8 cellular contexts compared by ENCODE assay signal in the genomic region with DNA sequence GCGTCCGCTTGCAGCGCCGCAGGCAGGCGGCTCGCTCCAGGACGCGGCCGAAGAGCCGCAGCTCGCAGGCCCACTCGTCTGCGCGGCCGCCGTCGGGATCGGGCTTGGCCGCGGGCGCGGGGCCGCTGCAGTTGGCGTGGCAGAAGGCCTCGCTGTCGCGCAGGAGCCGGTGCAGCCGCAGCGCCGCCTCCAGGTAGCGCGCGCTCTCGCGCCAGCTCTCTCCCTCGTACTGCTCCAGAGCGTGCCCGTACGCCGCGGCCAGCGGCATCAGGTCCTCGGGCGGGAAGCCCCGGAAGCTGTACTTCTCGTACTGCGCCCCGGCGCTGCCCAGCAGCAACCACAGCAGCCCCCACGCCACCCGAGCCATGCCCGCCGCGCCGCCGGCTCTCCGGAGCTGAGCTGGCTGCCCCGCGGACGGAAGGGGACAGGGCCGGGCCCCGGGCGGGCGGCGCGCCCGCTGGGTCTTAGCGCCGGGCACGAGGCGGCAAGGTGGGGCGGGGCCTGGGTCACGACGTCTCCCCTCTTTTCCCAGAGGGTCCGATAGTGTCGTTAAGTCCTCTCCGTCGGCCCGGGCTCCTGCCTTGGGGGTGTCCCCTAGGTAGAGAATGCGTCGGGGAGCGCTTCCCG. TPM values are rescaled to one million over a fixed set of nuclear protein-coding genes. Genes with fewer than 3 reads are reported as not detected.
A peak's percentile ranks its signal among the peaks of the same experiment; 100 is the strongest.
DNase-seq lines count a peak whose midpoint lies in the region; ATAC-seq and TF ChIP-seq lines count a peak whose summit lies in the region.

A gene with protein sequence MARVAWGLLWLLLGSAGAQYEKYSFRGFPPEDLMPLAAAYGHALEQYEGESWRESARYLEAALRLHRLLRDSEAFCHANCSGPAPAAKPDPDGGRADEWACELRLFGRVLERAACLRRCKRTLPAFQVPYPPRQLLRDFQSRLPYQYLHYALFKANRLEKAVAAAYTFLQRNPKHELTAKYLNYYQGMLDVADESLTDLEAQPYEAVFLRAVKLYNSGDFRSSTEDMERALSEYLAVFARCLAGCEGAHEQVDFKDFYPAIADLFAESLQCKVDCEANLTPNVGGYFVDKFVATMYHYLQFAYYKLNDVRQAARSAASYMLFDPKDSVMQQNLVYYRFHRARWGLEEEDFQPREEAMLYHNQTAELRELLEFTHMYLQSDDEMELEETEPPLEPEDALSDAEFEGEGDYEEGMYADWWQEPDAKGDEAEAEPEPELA (minus strand): TSS at position 401 of the 627 bp plus-strand sequence. CDS start 34 bp downstream, at position 367.

- DNase-seq in NCI-H524 (lab: John Stamatoyannopoulos, UW) (peak; percentile 81), dorsolateral prefrontal cortex (peak; percentile 55 to 86 (median 76)), NK-92 (lab: John Stamatoyannopoulos, UW; ENCODE audit: unreplicated experiment) (no peak)
- DNase-seq in activated CD4-positive, alpha-beta T cell treated with anti-CD3 and anti-CD28 coated beads, Interleukin-2, amount 50 U/mL, for 4 hours, result peak; percentile 61 to 62
- peak; percentile 64 to 66 for DNase-seq in stimulated activated CD4-positive, alpha-beta T cell treated with anti-CD3 and anti-CD28 coated beads, Interleukin-2, amount 100 ng/mL, for 48 hours

- TF ChIP-seq CTCF in dorsolateral prefrontal cortex (IDR thresholded peaks at IDR 0.05 in 54 of 56, conservative IDR thresholded peaks at IDR 0.05 in 2 of 56; ENCODE audit: low read depth in 1 of 56, partially characterized antibody in 56 of 56) (peak; percentile 12 to 83 (median 66)), liver (IDR thresholded peaks at IDR 0.05; ENCODE audit: low read depth, low read length, missing input control) (peak; percentile 49)

- intact Hi-C loops in dorsolateral prefrontal cortex (cut with DNase I), result loop anchor here (2.0 kb wide), 1 partner anchor 53 kb away; a partner anchor contains a TSS

- H3K27me3 ChIP-seq in dorsolateral prefrontal cortex (no peaks in the 10 kb centered on the region), liver (ENCODE audit: control insufficient read depth in 4 of 4, insufficient read depth in 4 of 4, low read length in 3 of 4) (no peaks in the 10 kb centered on the region)

- H3K4me3 ChIP-seq in GM08714 (ENCODE audit: low read length) (peak within 1 kb of the TSS; percentile 75; the same call in 1 of the 2 replicates), dorsolateral prefrontal cortex (peak within 1 kb of the TSS; percentile 61 to 89 (median 75)), liver (ENCODE audit: low read depth in 1 of 3, low read length in 3 of 3) (peak within 1 kb of the TSS; percentile 34 to 78 (median 54))

- under 1% methylated on average over 84 of the region's 84 CpGs for WGBS in liver

- TF ChIP-seq RAD21 in liver (IDR thresholded peaks at IDR 0.05), result peak; percentile 23 to 57

- H3K4me1 ChIP-seq in liver (ENCODE audit: control insufficient read depth in 4 of 4, insufficient read depth in 4 of 4, low read length in 3 of 4), result peaks cover 5 to 20% (median 10%) of the 10 kb centered on the region in 4 donors

- no peaks in the 10 kb centered on the region for H3K36me3 ChIP-seq in liver (ENCODE audit: control insufficient read depth in 4 of 4, insufficient read depth in 3 of 4, low read depth in 1 of 4, low read length in 3 of 4)

- H3K27ac ChIP-seq in dorsolateral prefrontal cortex, result peak within 1 kb of the TSS in 35 of 59 donors; percentile 3 to 87 (median 45)
- H3K27ac ChIP-seq in liver (ENCODE audit: low read depth in 1 of 2, low read length in 2 of 2), result peak within 1 kb of the TSS; percentile 15 to 31

- no peak within 1 kb of the TSS for H3K9ac ChIP-seq in liver (ENCODE audit: low read depth in 1 of 2, low read length in 2 of 2)

- H3K9me3 ChIP-seq in liver (ENCODE audit: control insufficient read depth in 4 of 4, low read length in 3 of 4), result no peaks in the 10 kb centered on the region

- ATAC-seq in HG03108 (IDR thresholded peaks at IDR 0.05; ENCODE audit: unreplicated experiment), result peak; percentile 59

TF ChIP-seq in liver, 16 proteins besides CTCF, POLR2A, EP300 and RAD21:
- TF ChIP-seq FOXA1 (IDR thresholded peaks at IDR 0.05) (no peak), GABPA (IDR thresholded peaks at IDR 0.05 in 1 of 2, conservative IDR thresholded peaks at IDR 0.05 in 1 of 2) (no peak), HNF4G (IDR thresholded peaks at IDR 0.05) (no peak), RXRA (IDR thresholded peaks at IDR 0.05) (no peak), FOXA2 (IDR thresholded peaks at IDR 0.05) (no peak), NR2F2 (IDR thresholded peaks at IDR 0.05) (no peak), JUND (IDR thresholded peaks at IDR 0.05) (no peak), TAF1 (conservative IDR thresholded peaks at IDR 0.05) (no peak), EGR1 (IDR thresholded peaks at IDR 0.05; ENCODE audit: low read depth in 2 of 2) (no peak), SP1 (IDR thresholded peaks at IDR 0.05) (no peak)
- TF ChIP-seq, protein P1, sequence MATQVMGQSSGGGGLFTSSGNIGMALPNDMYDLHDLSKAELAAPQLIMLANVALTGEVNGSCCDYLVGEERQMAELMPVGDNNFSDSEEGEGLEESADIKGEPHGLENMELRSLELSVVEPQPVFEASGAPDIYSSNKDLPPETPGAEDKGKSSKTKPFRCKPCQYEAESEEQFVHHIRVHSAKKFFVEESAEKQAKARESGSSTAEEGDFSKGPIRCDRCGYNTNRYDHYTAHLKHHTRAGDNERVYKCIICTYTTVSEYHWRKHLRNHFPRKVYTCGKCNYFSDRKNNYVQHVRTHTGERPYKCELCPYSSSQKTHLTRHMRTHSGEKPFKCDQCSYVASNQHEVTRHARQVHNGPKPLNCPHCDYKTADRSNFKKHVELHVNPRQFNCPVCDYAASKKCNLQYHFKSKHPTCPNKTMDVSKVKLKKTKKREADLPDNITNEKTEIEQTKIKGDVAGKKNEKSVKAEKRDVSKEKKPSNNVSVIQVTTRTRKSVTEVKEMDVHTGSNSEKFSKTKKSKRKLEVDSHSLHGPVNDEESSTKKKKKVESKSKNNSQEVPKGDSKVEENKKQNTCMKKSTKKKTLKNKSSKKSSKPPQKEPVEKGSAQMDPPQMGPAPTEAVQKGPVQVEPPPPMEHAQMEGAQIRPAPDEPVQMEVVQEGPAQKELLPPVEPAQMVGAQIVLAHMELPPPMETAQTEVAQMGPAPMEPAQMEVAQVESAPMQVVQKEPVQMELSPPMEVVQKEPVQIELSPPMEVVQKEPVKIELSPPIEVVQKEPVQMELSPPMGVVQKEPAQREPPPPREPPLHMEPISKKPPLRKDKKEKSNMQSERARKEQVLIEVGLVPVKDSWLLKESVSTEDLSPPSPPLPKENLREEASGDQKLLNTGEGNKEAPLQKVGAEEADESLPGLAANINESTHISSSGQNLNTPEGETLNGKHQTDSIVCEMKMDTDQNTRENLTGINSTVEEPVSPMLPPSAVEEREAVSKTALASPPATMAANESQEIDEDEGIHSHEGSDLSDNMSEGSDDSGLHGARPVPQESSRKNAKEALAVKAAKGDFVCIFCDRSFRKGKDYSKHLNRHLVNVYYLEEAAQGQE (IDR thresholded peaks at IDR 0.05), result no peak
- TF ChIP-seq, protein P2, sequence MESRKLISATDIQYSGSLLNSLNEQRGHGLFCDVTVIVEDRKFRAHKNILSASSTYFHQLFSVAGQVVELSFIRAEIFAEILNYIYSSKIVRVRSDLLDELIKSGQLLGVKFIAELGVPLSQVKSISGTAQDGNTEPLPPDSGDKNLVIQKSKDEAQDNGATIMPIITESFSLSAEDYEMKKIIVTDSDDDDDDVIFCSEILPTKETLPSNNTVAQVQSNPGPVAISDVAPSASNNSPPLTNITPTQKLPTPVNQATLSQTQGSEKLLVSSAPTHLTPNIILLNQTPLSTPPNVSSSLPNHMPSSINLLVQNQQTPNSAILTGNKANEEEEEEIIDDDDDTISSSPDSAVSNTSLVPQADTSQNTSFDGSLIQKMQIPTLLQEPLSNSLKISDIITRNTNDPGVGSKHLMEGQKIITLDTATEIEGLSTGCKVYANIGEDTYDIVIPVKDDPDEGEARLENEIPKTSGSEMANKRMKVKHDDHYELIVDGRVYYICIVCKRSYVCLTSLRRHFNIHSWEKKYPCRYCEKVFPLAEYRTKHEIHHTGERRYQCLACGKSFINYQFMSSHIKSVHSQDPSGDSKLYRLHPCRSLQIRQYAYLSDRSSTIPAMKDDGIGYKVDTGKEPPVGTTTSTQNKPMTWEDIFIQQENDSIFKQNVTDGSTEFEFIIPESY (IDR thresholded peaks at IDR 0.05), result no peak
- TF ChIP-seq, protein P3, sequence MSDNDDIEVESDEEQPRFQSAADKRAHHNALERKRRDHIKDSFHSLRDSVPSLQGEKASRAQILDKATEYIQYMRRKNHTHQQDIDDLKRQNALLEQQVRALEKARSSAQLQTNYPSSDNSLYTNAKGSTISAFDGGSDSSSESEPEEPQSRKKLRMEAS (IDR thresholded peaks at IDR 0.05), result no peak

RNA-seq across cellular contexts. Expression of the gene that starts here (rescaled TPM):
- total RNA-seq in dorsolateral prefrontal cortex (10 to 100 TPM in 80 of 120 experiments, 1 to 10 TPM in 40; 5.0 to 25.5 (median 10.9) TPM), liver (1 to 10 TPM; 2.6 to 5.6 TPM)
- 1 to 10 TPM; 1.7 to 2.0 TPM for polyA plus RNA-seq in liver
